Comparison of ENCODE assay signal across 24 cellular contexts in genomic region chr2:221822416-221822815, GRCh38.
A peak's percentile ranks its signal among the peaks of the same experiment; 100 is the strongest.
DNase-seq lines count a peak whose midpoint lies in the region; ATAC-seq and TF ChIP-seq lines count a peak whose summit lies in the region.
"Had no signal": no experiment of that assay in that cellular context is flagged by ENCODE, and none has a peak within 500 bp of the region (broad histone marks: within the 10 kb centered on the region; RNA-seq: fewer than 3 reads in every experiment).

No MANE protein-coding gene starts in this region.

- H2BK15ac ChIP-seq in mesenchymal stem cell (ENCODE audit: low read depth, poor library complexity, severe bottlenecking), result no peak overlapping the region

- H3K36me3 ChIP-seq in mesenchymal stem cell (ENCODE audit: control insufficient read depth in 1 of 2, insufficient read depth in 2 of 2, low read depth in 1 of 2, low read length in 2 of 2), result no peaks in the 10 kb centered on the region
- H3K36me3 ChIP-seq: SJCRH30 had no signal

- ATAC-seq in GM21515 (IDR thresholded peaks at IDR 0.05; ENCODE audit: unreplicated experiment) (no peak), HG03139 (IDR thresholded peaks at IDR 0.05; ENCODE audit: unreplicated experiment) (no peak)
- ATAC-seq: CD8-positive, alpha-beta T cell; HCT116 had no signal

- H2AFZ ChIP-seq in mesenchymal stem cell (ENCODE audit: low read depth, low read length), result no peak overlapping the region

- H4K91ac ChIP-seq in mesenchymal stem cell (ENCODE audit: low read length), result no peak overlapping the region

- H3K4me3 ChIP-seq in AG10803 (ENCODE audit: low read length), result no peak overlapping the region
- no peak overlapping the region for H3K4me3 ChIP-seq in mesenchymal stem cell (ENCODE audit: insufficient read depth in 1 of 2, low read depth in 1 of 2, low read length in 2 of 2)
- H3K4me3 ChIP-seq: SJCRH30 had no signal

- H3K9me3 ChIP-seq in mesenchymal stem cell (ENCODE audit: control insufficient read depth, low read length), result no peaks in the 10 kb centered on the region
- H3K9me3 ChIP-seq: SJCRH30 had no signal

- 100% methylated on average over 1 of the region's 2 CpGs for WGBS in mesenchymal stem cell

- no peak for TF ChIP-seq CTCF in AG10803 (conservative IDR thresholded peaks at IDR 0.05; ENCODE audit: low read length)

- no peak overlapping the region for H3K4ac ChIP-seq in mesenchymal stem cell (ENCODE audit: low read depth in 1 of 2, low read length in 2 of 2)

- no peak overlapping the region for H2AK5ac ChIP-seq in mesenchymal stem cell (ENCODE audit: low read length, severe bottlenecking)

- H3K4me2 ChIP-seq in mesenchymal stem cell (ENCODE audit: low read length, poor library complexity, severe bottlenecking), result no peak overlapping the region

- no peak overlapping the region for H3K23ac ChIP-seq in mesenchymal stem cell (ENCODE audit: low read length in 2 of 2)

- no peak overlapping the region for H3K14ac ChIP-seq in mesenchymal stem cell (ENCODE audit: low read length in 2 of 2)

- H3K18ac ChIP-seq in mesenchymal stem cell (ENCODE audit: low read depth in 1 of 2, low read length in 2 of 2), result no peak overlapping the region

- no peaks in the 10 kb centered on the region for H3K79me1 ChIP-seq in mesenchymal stem cell (replicated peaks; ENCODE audit: low read length, poor library complexity, severe bottlenecking)

- H2BK5ac ChIP-seq in mesenchymal stem cell (ENCODE audit: low read depth, low read length, poor library complexity, severe bottlenecking), result no peak overlapping the region

- no peak overlapping the region for H2BK12ac ChIP-seq in mesenchymal stem cell (ENCODE audit: low read length in 2 of 2)

- H2BK120ac ChIP-seq in mesenchymal stem cell (ENCODE audit: low read depth, low read length), result no peak overlapping the region

- DNase-seq in AG10803 (ENCODE audit: low read depth) (peak; percentile 36), HCEC 1CT (peak; percentile 60), astrocyte of the hippocampus (ENCODE audit: low read depth, low spot score) (peak; percentile 41), iris pigment epithelial cell (ENCODE audit: low read depth) (peak; percentile 10), GDM1 (lab: John Stamatoyannopoulos, UW) (no peak), mesenchymal stem cell (no peak)
- DNase-seq: ACHN; AML-193; C1 segment of cervical spinal cord; CD8-positive, alpha-beta T cell; GF-D8; GOT3; Karpas-422; NCI-H1694 treated with DMSO at 0.1 percent for 48 hours; NCI-H2081 treated with DMSO at 0.1 percent for 48 hours; NCI-H2171 treated with DMSO at 0.1 percent for 48 hours; NCI-H446 treated with DMSO at 0.1 percent for 48 hours; NCI-H526 treated with DMSO at 0.1 percent for 48 hours; OCI-M1; SJCRH30 had no signal

- no peaks in the 10 kb centered on the region for H3K4me1 ChIP-seq in mesenchymal stem cell (ENCODE audit: control insufficient read depth, insufficient read depth, low read depth, low read length)
- H3K4me1 ChIP-seq: SJCRH30 had no signal

- H3K9ac ChIP-seq in mesenchymal stem cell (ENCODE audit: low read length), result no peak overlapping the region

- no peaks in the 10 kb centered on the region for H3K27me3 ChIP-seq in mesenchymal stem cell (ENCODE audit: control insufficient read depth in 1 of 2, insufficient read depth in 1 of 2, low read length in 2 of 2)

- no peak overlapping the region for H3K27ac ChIP-seq in mesenchymal stem cell (ENCODE audit: low read length, poor library complexity, severe bottlenecking)
- H3K27ac ChIP-seq: 22Rv1, SJCRH30 had no signal

- H4K8ac ChIP-seq in mesenchymal stem cell (ENCODE audit: low read length), result no peak overlapping the region

Comparison
In these comparisons a context has a peak if more than half of its experiments do, and no peak if none do; other contexts are left out.
1. DNase-seq: peak in AG10803 (single experiment), HCEC 1CT (single experiment), astrocyte of the hippocampus (single experiment) and iris pigment epithelial cell (single experiment); none in GDM1 (single experiment) and mesenchymal stem cell (single experiment).